In the genomic region with DNA sequence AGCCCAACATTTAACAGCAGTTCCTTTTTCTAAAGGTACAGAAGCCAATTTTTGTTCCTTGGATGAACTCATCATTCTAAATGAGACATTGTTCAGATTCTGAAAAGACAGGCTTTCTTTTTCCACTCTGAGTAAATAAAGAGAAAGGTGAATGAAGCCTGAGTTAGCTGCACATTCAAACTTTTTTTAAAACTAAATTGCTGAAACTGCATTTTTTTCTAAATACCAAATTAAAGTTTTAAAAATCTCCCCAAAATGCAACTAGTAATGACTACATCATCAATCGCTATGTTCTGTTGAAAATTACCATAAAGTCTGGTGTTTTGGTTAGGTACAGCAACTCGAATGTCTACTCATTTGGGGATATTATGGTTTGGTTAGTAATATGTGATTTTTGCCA, we compare ENCODE assay signal across 29 cellular contexts.
"Had no signal": no experiment of that assay in that cellular context is flagged by ENCODE, and none has a peak within 500 bp of the region (broad histone marks: within the 10 kb centered on the region; RNA-seq: fewer than 3 reads in every experiment).

No MANE protein-coding gene starts in this region.

- H3K9me3 ChIP-seq: adrenal gland, body of pancreas, esophagus muscularis mucosa, gastrocnemius medialis, heart left ventricle had no signal

- DNase-seq: activated CD4-positive, alpha-beta T cell treated with anti-CD3 and anti-CD28 coated beads for 4 hours; activated CD4-positive, alpha-beta T cell treated with anti-CD3 and anti-CD28 coated beads, Interleukin-2, amount 10 ng/mL, durations not matched to agents 7 days and 5 days; activated CD4-positive, alpha-beta T cell treated with anti-CD3 and anti-CD28 coated beads, Interleukin-2, amount 50 U/mL, for 4 hours; activated CD4-positive, CD25-positive, alpha-beta regulatory T cell; activated CD4-positive, CD25-positive, alpha-beta regulatory T cell treated with anti-CD3 and anti-CD28 coated beads, Interleukin-2, amount 50 U/mL, for 72 hours; activated CD8-positive, alpha-beta memory T cell treated with anti-CD3 and anti-CD28 coated beads for 24 hours; activated CD8-positive, alpha-beta T cell treated with anti-CD3 and anti-CD28 coated beads for 36 hours; activated effector memory CD4-positive, alpha-beta T cell treated with anti-CD3 and anti-CD28 coated beads, Interleukin-2, amount 50 U/mL, for 16 hours; activated naive CD4-positive, alpha-beta T cell treated with anti-CD3 and anti-CD28 coated beads for 36 hours; activated naive CD8-positive, alpha-beta T cell treated with anti-CD3 and anti-CD28 coated beads for 36 hours; activated naive CD8-positive, alpha-beta T cell treated with anti-CD3 and anti-CD28 coated beads, Interleukin-2, amount 50 U/mL, for 24 hours; activated T-cell treated with anti-CD3 and anti-CD28 coated beads, Interleukin-2, amount 50 U/mL, for 4 hours; adrenal gland; amygdala; aorta; body of pancreas; caudate nucleus; cortex of kidney; dermis blood vessel endothelial cell; effector CD4-positive, alpha-beta T cell; effector memory CD8-positive, alpha-beta T cell; erythroblast; foreskin keratinocyte; gastrocnemius medialis; glutamatergic neuron; heart left ventricle; T-helper 2 cell had no signal

- FAIRE-seq: colon had no signal

- H3K4me3 ChIP-seq: adrenal gland, body of pancreas, esophagus muscularis mucosa, gastrocnemius medialis, heart left ventricle had no signal

- H3K4me1 ChIP-seq: adrenal gland, body of pancreas, foreskin keratinocyte, gastrocnemius medialis, heart left ventricle had no signal

- H3K27me3 ChIP-seq: adrenal gland, body of pancreas, esophagus muscularis mucosa, foreskin keratinocyte, gastrocnemius medialis, heart left ventricle had no signal

- H3K27ac ChIP-seq: adrenal gland, body of pancreas, esophagus muscularis mucosa, foreskin keratinocyte, gastrocnemius medialis, heart left ventricle had no signal

- ATAC-seq: activated CD8-positive, alpha-beta T cell treated with anti-CD3 and anti-CD28 coated beads for 36 hours; activated naive CD8-positive, alpha-beta T cell treated with anti-CD3 and anti-CD28 coated beads, Interleukin-2, amount 50 U/mL, for 24 hours; activated T-cell treated with anti-CD3 and anti-CD28 coated beads, Interleukin-2, amount 50 U/mL, for 4 hours; body of pancreas; effector memory CD8-positive, alpha-beta T cell; foreskin keratinocyte; gastrocnemius medialis; heart left ventricle had no signal
